ENCODE assay signal across 18 cellular contexts in the genomic region with DNA sequence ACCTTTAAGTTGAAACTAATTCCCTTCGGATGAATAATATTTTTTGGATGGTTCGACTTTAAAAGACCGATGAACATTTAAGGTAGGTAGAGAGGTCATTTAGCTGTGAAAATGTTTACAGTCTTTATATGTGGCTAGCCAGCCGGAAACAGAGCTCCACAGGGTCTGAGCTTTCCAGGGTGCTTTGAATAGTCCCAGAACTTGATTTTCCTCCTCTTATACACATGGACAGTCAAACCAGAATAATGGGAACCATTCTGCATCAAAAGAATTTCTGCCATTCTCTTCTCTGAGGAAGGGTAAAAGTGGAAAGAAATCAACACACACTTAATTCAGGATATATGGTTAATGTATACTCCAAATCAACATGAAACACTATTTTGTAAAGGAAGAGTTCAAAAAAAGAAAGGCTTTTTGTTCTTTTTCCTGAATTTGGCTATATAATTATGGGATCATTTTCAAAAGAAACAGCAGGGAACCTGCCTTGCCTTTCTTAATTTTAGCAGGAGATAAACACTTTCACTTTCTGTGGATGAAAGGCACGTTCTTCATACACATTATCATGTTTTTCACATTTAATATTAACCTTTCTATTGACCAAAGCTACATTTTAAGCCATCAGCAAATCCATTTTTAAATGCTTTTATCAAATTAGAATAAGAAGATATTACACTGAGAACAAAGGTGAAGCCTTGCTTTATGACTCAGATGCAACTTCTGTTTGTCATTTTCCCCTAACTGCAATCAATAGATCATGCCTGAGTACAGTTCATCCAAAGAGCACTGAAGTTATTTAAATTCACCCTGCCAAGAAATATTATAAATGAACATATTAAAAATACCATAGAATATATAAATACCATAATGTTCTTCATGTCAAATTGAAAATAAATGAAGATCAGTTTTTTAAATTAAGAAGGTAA.
A peak's percentile ranks its signal among the peaks of the same experiment; 100 is the strongest.
DNase-seq lines count a peak whose midpoint lies in the region; FAIRE-seq and TF ChIP-seq lines count a peak whose summit lies in the region.
"Had no signal": no experiment of that assay in that cellular context is flagged by ENCODE, and none has a peak within 500 bp of the region (broad histone marks: within the 10 kb centered on the region; RNA-seq: fewer than 3 reads in every experiment).

No MANE protein-coding gene starts in this region.

- H3K4ac ChIP-seq in mesendoderm (ENCODE audit: low read depth, low read length) = no peak overlapping the region

- H3K27me3 Mint-ChIP-seq in brain = no peaks in the 10 kb centered on the region
- no peaks in the 10 kb centered on the region for H3K27me3 Mint-ChIP-seq in neural crest cell (ENCODE audit: low read depth)
- H3K27me3 Mint-ChIP-seq: activated CD4-positive, alpha-beta T cell treated with anti-CD3 and anti-CD28 coated beads for 36 hours; activated naive CD4-positive, alpha-beta T cell treated with anti-CD3 and anti-CD28 coated beads, Interleukin-2, amount 50 U/mL, for 24 hours had no signal

- no peak overlapping the region for H2BK15ac ChIP-seq in mesendoderm (replicated peaks; ENCODE audit: low read depth)

- H3K9me3 Mint-ChIP-seq in brain (no peaks in the 10 kb centered on the region), neural crest cell (no peaks in the 10 kb centered on the region)
- H3K9me3 Mint-ChIP-seq: activated naive CD4-positive, alpha-beta T cell treated with anti-CD3 and anti-CD28 coated beads, Interleukin-2, amount 50 U/mL, for 24 hours had no signal

- TF ChIP-seq CTCF in brain (conservative IDR thresholded peaks at IDR 0.05) = no peak
- no peak for TF ChIP-seq CTCF in neural crest cell (conservative IDR thresholded peaks at IDR 0.05)

- no peaks in the 10 kb centered on the region for H3K79me2 ChIP-seq in mesendoderm (ENCODE audit: control insufficient read depth, insufficient read depth, low read length)

- no peak overlapping the region for H2BK120ac ChIP-seq in mesendoderm (ENCODE audit: low read depth, low read length)

- no CpG with 5 or more reads among the region's 5 CpGs for WGBS in mesendoderm (ENCODE audit: extremely low coverage, insufficient coverage, low lambda C conversion rate)

- no peak overlapping the region for H3K4me3 ChIP-seq in mesendoderm (ENCODE audit: low read length)
- H3K4me3 ChIP-seq: stomach, upper lobe of left lung had no signal

- no peak for DNase-seq in H54 (ENCODE audit: insufficient read length, low spot score)
- DNase-seq in NCI-H2227 (lab: John Stamatoyannopoulos, UW; ENCODE audit: unreplicated experiment) = peak; percentile 18
- no peak for DNase-seq in neural crest cell (ENCODE audit: low read depth, low spot score)
- no peak for DNase-seq in HPDE6-E6E7 (ENCODE audit: extremely low spot score)
- no peak for DNase-seq in mesendoderm
- no peak for DNase-seq in RPMI8226
- DNase-seq: activated CD4-positive, alpha-beta T cell treated with anti-CD3 and anti-CD28 coated beads for 36 hours; aorta; Caco-2; effector memory CD4-positive, alpha-beta T cell; left colon; NCI-H1436; NCI-H226; SHP77 treated with DMSO at 0.1 percent for 48 hours; stomach; upper lobe of left lung had no signal

- FAIRE-seq in H54 (lab: Jason Lieb, UNC) = peak; percentile 89

- no peak overlapping the region for H3K56ac ChIP-seq in mesendoderm (ENCODE audit: low read length)

- H3K18ac ChIP-seq in mesendoderm (ENCODE audit: low read length) = no peak overlapping the region

- no peak overlapping the region for H4K8ac ChIP-seq in mesendoderm (ENCODE audit: low read depth, low read length)

- H4K5ac ChIP-seq in mesendoderm (ENCODE audit: low read length) = no peak overlapping the region

- no peak overlapping the region for H2AK5ac ChIP-seq in mesendoderm (ENCODE audit: low read length)

- no peaks in the 10 kb centered on the region for H3K36me3 ChIP-seq in mesendoderm (ENCODE audit: control insufficient read depth, insufficient read depth, low read length)
- H3K36me3 ChIP-seq: stomach, upper lobe of left lung had no signal

- H3K4me1 Mint-ChIP-seq in brain = peaks cover 13% of the 10 kb centered on the region
- peaks cover 8% of the 10 kb centered on the region for H3K4me1 Mint-ChIP-seq in neural crest cell
- H3K4me1 Mint-ChIP-seq: activated CD4-positive, alpha-beta T cell treated with anti-CD3 and anti-CD28 coated beads for 36 hours; activated naive CD4-positive, alpha-beta T cell treated with anti-CD3 and anti-CD28 coated beads, Interleukin-2, amount 50 U/mL, for 24 hours had no signal

- H3K79me1 ChIP-seq in mesendoderm (ENCODE audit: low read length) = no peaks in the 10 kb centered on the region

- no peaks in the 10 kb centered on the region for H3K27me3 ChIP-seq in mesendoderm (ENCODE audit: insufficient read depth, low read length, poor library complexity)
- H3K27me3 ChIP-seq: stomach, upper lobe of left lung had no signal

- no peak overlapping the region for H3K4me2 ChIP-seq in mesendoderm (ENCODE audit: low read length)

- no peak overlapping the region for H3K9ac ChIP-seq in mesendoderm (ENCODE audit: low read length)

- no peak overlapping the region for H2BK5ac ChIP-seq in mesendoderm (ENCODE audit: low read length)

- H3K4me1 ChIP-seq in mesendoderm (ENCODE audit: control insufficient read depth, low read depth, low read length) = no peaks in the 10 kb centered on the region
- H3K4me1 ChIP-seq: Caco-2, stomach, upper lobe of left lung had no signal

- no peak overlapping the region for H3K23ac ChIP-seq in mesendoderm (ENCODE audit: low read length)

- H3K27ac Mint-ChIP-seq in brain (peak overlapping the region in 3 of 5 experiments; percentile 39 to 57 (median 51)), neural crest cell (ENCODE audit: unreplicated experiment) (peak overlapping the region; percentile 44)
- H3K27ac Mint-ChIP-seq: activated CD4-positive, alpha-beta T cell treated with anti-CD3 and anti-CD28 coated beads for 36 hours; activated naive CD4-positive, alpha-beta T cell treated with anti-CD3 and anti-CD28 coated beads, Interleukin-2, amount 50 U/mL, for 24 hours had no signal

- H3K36me3 Mint-ChIP-seq in brain = peaks cover 12% of the 10 kb centered on the region
- no peaks in the 10 kb centered on the region for H3K36me3 Mint-ChIP-seq in neural crest cell (ENCODE audit: low read depth)
- H3K36me3 Mint-ChIP-seq: activated naive CD4-positive, alpha-beta T cell treated with anti-CD3 and anti-CD28 coated beads, Interleukin-2, amount 50 U/mL, for 24 hours had no signal

- no peak for TF ChIP-seq POLR2A in H54 (IDR thresholded peaks at IDR 0.05; ENCODE audit: low read depth, low read length)

- H3K27ac ChIP-seq in mesendoderm (ENCODE audit: low read depth, low read length) = no peak overlapping the region
- H3K27ac ChIP-seq: stomach, upper lobe of left lung had no signal

- H3K4me3 Mint-ChIP-seq in brain (peak overlapping the region in 4 of 5 experiments; percentile 5 to 77 (median 52)), neural crest cell (no peak overlapping the region)
- H3K4me3 Mint-ChIP-seq: activated CD4-positive, alpha-beta T cell treated with anti-CD3 and anti-CD28 coated beads for 36 hours; activated naive CD4-positive, alpha-beta T cell treated with anti-CD3 and anti-CD28 coated beads, Interleukin-2, amount 50 U/mL, for 24 hours had no signal
